In the genomic region with DNA sequence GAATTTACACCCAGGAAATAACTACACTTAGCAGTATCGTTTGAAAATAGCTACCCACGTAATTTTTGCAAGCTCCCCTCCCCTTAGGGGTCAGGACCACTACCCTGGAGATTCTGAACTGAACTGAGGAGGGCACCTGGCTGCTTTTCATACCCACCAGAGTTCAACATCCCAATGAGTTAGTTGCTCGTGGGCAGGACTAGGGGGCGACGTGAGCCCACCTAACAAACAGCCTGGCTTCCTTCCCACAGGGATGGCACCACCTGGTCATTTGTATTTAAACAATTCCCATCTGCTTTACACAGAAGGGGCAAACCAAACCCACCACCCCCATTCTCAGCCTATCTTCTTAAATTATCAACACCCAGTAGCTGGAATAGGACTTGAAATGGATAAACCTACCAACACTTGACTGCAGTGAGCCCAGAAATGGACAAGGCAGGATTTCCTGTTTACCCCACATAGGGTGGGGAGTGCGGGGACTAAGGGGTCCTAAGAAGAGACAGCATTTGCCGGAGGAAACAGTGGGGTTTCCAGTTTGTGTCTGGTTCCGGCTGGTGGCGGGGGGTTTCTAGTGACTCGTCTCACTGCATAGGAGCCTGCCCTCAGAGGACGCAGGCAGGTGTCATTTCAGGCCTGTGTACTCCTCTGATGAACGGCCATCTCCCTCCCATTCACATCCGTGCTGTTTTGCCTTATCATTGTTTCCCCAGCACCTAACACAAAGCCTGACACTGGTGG, we compare ENCODE assay signal across 9 cellular contexts. TPM values are rescaled to one million over a fixed set of nuclear protein-coding genes. Genes with fewer than 3 reads are reported as not detected.
A peak's percentile ranks its signal among the peaks of the same experiment; 100 is the strongest.
DNase-seq lines count a peak whose midpoint lies in the region; ATAC-seq and TF ChIP-seq lines count a peak whose summit lies in the region.
"Had no signal": no experiment of that assay in that cellular context is flagged by ENCODE, and none has a peak within 500 bp of the region (broad histone marks: within the 10 kb centered on the region; RNA-seq: fewer than 3 reads in every experiment).

No MANE protein-coding gene starts in this region.

- peak in 3 of 5 donors; percentile 20 to 51 (median 37) for DNase-seq in CD8-positive, alpha-beta memory T cell
- DNase-seq in H7 (peak; percentile 61), kidney tubule cell (ENCODE audit: low spot score) (peak; percentile 18), COLO829 (ENCODE audit: low spot score) (no peak), left lung (no peak), testis (no peak)
- DNase-seq in activated CD4-positive, alpha-beta T cell treated with anti-CD3 and anti-CD28 coated beads, Interleukin-2, amount 50 U/mL, for 48 hours = no peak
- DNase-seq: immature natural killer cell had no signal

- no peaks in the 10 kb centered on the region for H3K36me3 ChIP-seq in CD8-positive, alpha-beta memory T cell (ENCODE audit: insufficient read depth, low read length)
- H3K36me3 ChIP-seq in H7 (replicated peaks; ENCODE audit: control insufficient read depth, insufficient read depth, low read length) (no peaks in the 10 kb centered on the region), left lung (no peaks in the 10 kb centered on the region), testis (ENCODE audit: low read depth, missing control alignments) (no peaks in the 10 kb centered on the region)

- no peak overlapping the region for H3K27ac ChIP-seq in CD8-positive, alpha-beta memory T cell (ENCODE audit: low read depth, low read length)
- H3K27ac ChIP-seq in VCaP = no peak overlapping the region
- H3K27ac ChIP-seq in left lung = no peak overlapping the region
- no peak overlapping the region for H3K27ac ChIP-seq in testis

- H3K4me3 ChIP-seq in CD8-positive, alpha-beta memory T cell (ENCODE audit: low read length) = no peak overlapping the region
- H3K4me3 ChIP-seq in H7 (ENCODE audit: insufficient read depth, low read depth, low read length) (no peak overlapping the region), left lung (no peak overlapping the region), testis (no peak overlapping the region)

- H3K4me1 Mint-ChIP-seq in CD8-positive, alpha-beta memory T cell = peaks cover 5 to 23% (median 8%) of the 10 kb centered on the region in 3 donors
- H3K4me1 Mint-ChIP-seq: immature natural killer cell had no signal

- peak; percentile 57 for TF ChIP-seq CTCF in VCaP (conservative IDR thresholded peaks at IDR 0.05)
- TF ChIP-seq CTCF in left lung (IDR thresholded peaks at IDR 0.05) = no peak
- no peak for TF ChIP-seq CTCF in testis (IDR thresholded peaks at IDR 0.05)

- no peaks in the 10 kb centered on the region for H3K36me3 Mint-ChIP-seq in CD8-positive, alpha-beta memory T cell
- H3K36me3 Mint-ChIP-seq: immature natural killer cell had no signal

- no peak for TF ChIP-seq POLR2A in testis (IDR thresholded peaks at IDR 0.05)

- H3K4me3 Mint-ChIP-seq in CD8-positive, alpha-beta memory T cell = peak overlapping the region in 1 of 7 donors; percentile 9
- H3K4me3 Mint-ChIP-seq: immature natural killer cell had no signal

- H3K4me1 ChIP-seq in CD8-positive, alpha-beta memory T cell (ENCODE audit: insufficient read depth, low read length) = no peaks in the 10 kb centered on the region
- peaks cover 4 to 9% of the 10 kb centered on the region in 2 donors for H3K4me1 ChIP-seq in left lung
- H3K4me1 ChIP-seq in testis = no peaks in the 10 kb centered on the region

- intact Hi-C loops in left lung (cut with DNase I) (loop anchor here in 1 of 2 donors (10.0 kb wide), 1 partner anchor 149 kb away; no protein-coding TSS in a partner anchor), testis (cut with DNase I; ENCODE audit: low total_unique reads) (no loop called here)

- CTCF ChIA-PET in CD8-positive, alpha-beta memory T cell (lab: Charles Lee) = interaction anchor here (1.6 to 1.9 kb wide), 2 partner anchors 276 to 419 kb away, joined by 4 to 5 read pairs; no protein-coding TSS in a partner anchor

- POLR2A ChIA-PET in CD8-positive, alpha-beta memory T cell (lab: Charles Lee) = no interaction called here

- H3K27me3 ChIP-seq in CD8-positive, alpha-beta memory T cell (ENCODE audit: insufficient read depth, low read length, poor library complexity, severe bottlenecking) = no peaks in the 10 kb centered on the region
- no peaks in the 10 kb centered on the region for H3K27me3 ChIP-seq in H7 (ENCODE audit: control insufficient read depth, insufficient read depth, low read length)
- H3K27me3 ChIP-seq in left lung = no peaks in the 10 kb centered on the region
- H3K27me3 ChIP-seq in testis = no peaks in the 10 kb centered on the region

- WGBS in testis, 2 donors = 75 to 84% methylated on average over 11 to 13 of the region's 13 CpGs

- no peaks in the 10 kb centered on the region for H3K27me3 Mint-ChIP-seq in CD8-positive, alpha-beta memory T cell

- no peaks in the 10 kb centered on the region for H3K9me3 ChIP-seq in CD8-positive, alpha-beta memory T cell (ENCODE audit: low read length)
- H3K9me3 ChIP-seq in left lung = no peaks in the 10 kb centered on the region
- H3K9me3 ChIP-seq in testis = no peaks in the 10 kb centered on the region

- H3K27ac Mint-ChIP-seq in CD8-positive, alpha-beta memory T cell = peak overlapping the region in 6 of 8 donors; percentile 23 to 85 (median 66)

- ATAC-seq in left lung = no peak

- no peaks in the 10 kb centered on the region for H3K9me3 Mint-ChIP-seq in CD8-positive, alpha-beta memory T cell
- H3K9me3 Mint-ChIP-seq: immature natural killer cell had no signal

RNA-seq across cellular contexts. Expression of gene VGLL4, which starts 11.6 kb away (rescaled TPM):
- 10 to 100 TPM; 37.7 to 40.5 TPM for total RNA-seq in CD8-positive, alpha-beta memory T cell
- polyA plus RNA-seq in CD8-positive, alpha-beta memory T cell = 29.9 TPM
- 44.2 and 49.7 TPM in 2 replicates for total RNA-seq in H7 (2014; rRNA removed; shearing (Covaris generic))
- total RNA-seq in left lung (10 to 100 TPM; 40.2 to 54.5 TPM), testis (100 to 1,000 TPM; 169 to 209 TPM)
- polyA plus RNA-seq in testis (ENCODE audit: insufficient read depth, low read depth, low replicate concordance) = 72.9 TPM

Comparison
In these comparisons a context has a peak if more than half of its experiments do, and no peak if none do; other contexts are left out.
1. DNase-seq: peak in CD8-positive, alpha-beta memory T cell (3 of 5), H7 (single experiment) and kidney tubule cell (single experiment); none in COLO829 (single experiment), left lung (0 of 2), testis (single experiment) and activated CD4-positive, alpha-beta T cell treated with anti-CD3 and anti-CD28 coated beads, Interleukin-2, amount 50 U/mL, for 48 hours (0 of 2).